ENCODE assay signal across 8 cellular contexts in genomic region chr11:1308745-1309497, GRCh38. TPM values are rescaled to one million over a fixed set of nuclear protein-coding genes. Genes with fewer than 3 reads are reported as not detected.
DNase-seq lines count a peak whose midpoint lies in the region; ATAC-seq and TF ChIP-seq lines count a peak whose summit lies in the region.

No MANE protein-coding gene starts in this region.

- WGBS in IMR-90 (ENCODE audit: extremely low coverage in 2 of 2, insufficient read length in 1 of 2), 2 experiments: 3% methylated on average over 29 of the region's 58 CpGs; no CpG with 5 or more reads in 1 of the 2 experiments
- WGBS in lower leg skin, 2 donors: 4 to 9% methylated on average over 6 to 22 of the region's 58 CpGs

- peak overlapping the region; percentile 68 for H3K4me2 ChIP-seq in IMR-90 (ENCODE audit: low read depth, low read length)

- CTCF ChIA-PET in IMR-90 (lab: Yijun Ruan, JAX): interaction anchor here (1.0 kb wide), 1 partner anchor 9 kb away, joined by 3 read pairs; no protein-coding TSS in a partner anchor

- H3K14ac ChIP-seq in IMR-90 (replicated peaks; ENCODE audit: low read depth, low read length): 0 out of 2 replicates have a peak overlapping the region, but pooled peaks have one; percentile 63

- H3K4ac ChIP-seq in IMR-90 (ENCODE audit: low read depth, low read length): peak overlapping the region; percentile 79

- H3K4me1 ChIP-seq in ES-I3 (ENCODE audit: insufficient read depth, low read length) (no peaks in the 10 kb centered on the region), IMR-90 (ENCODE audit: control insufficient read depth, insufficient read depth, low read length) (peaks cover 5% of the 10 kb centered on the region; the same call in 1 of the 2 replicates), breast epithelium (peaks cover 7 to 17% of the 10 kb centered on the region in 2 donors)

- BruUV-seq in IMR-90 (replicated peaks; lab: Mats Ljungman, UMichigan): no TSS peak

- no peak overlapping the region for H4K91ac ChIP-seq in IMR-90 (ENCODE audit: insufficient read depth, low read depth, low read length)

- TF ChIP-seq CTCF in IMR-90 (conservative IDR thresholded peaks at IDR 0.05; ENCODE audit: low read depth, low read length) (no peak), breast epithelium (IDR thresholded peaks at IDR 0.05) (no peak), lower leg skin (IDR thresholded peaks at IDR 0.05) (no peak), type B pancreatic cell (conservative IDR thresholded peaks at IDR 0.05) (no peak)

- H2BK5ac ChIP-seq in IMR-90 (ENCODE audit: low read depth, low read length, poor library complexity, severe bottlenecking): peak overlapping the region; percentile 76

- in situ Hi-C loops in IMR-90 (cut with MboI; ENCODE audit: low sequenced_read_pairs): no loop called here

- dilution Hi-C loops in IMR-90 (cut with HindIII; ENCODE audit: low sequenced_read_pairs, unreplicated experiment): no loop called here

- peak overlapping the region; percentile 33; the same call in 1 of the 2 replicates for H2BK120ac ChIP-seq in IMR-90 (ENCODE audit: low read depth, low read length)

- H3K9me3 ChIP-seq in ES-I3 (ENCODE audit: control insufficient read depth, insufficient read depth, low read length) (peaks cover 6% of the 10 kb centered on the region; the same call in 1 of the 2 replicates), IMR-90 (ENCODE audit: control insufficient read depth, insufficient read depth, low read length) (peaks cover 7% of the 10 kb centered on the region), breast epithelium (peaks cover 0 to 3% of the 10 kb centered on the region in 2 donors)

- no peak overlapping the region for H4K5ac ChIP-seq in IMR-90 (ENCODE audit: low read depth, low read length)

- TF ChIP-seq RAD21 in IMR-90 (IDR thresholded peaks at IDR 0.05; ENCODE audit: low read length): no peak

- peaks cover 10% of the 10 kb centered on the region for H3K27me3 Mint-ChIP-seq in type B pancreatic cell

- peak overlapping the region; percentile 86 for H3K4me3 ChIP-seq in IMR-90 (ENCODE audit: insufficient read depth, low read depth, low read length)
- peak overlapping the region; percentile 88 to 97 (median 92) for H3K4me3 ChIP-seq in breast epithelium
- H3K4me3 ChIP-seq in lower leg skin (ENCODE audit: low read depth, poor library complexity, severe bottlenecking): peak overlapping the region; percentile 69

- H2BK20ac ChIP-seq in IMR-90 (ENCODE audit: low read depth, low read length): no peak overlapping the region

- peak overlapping the region; percentile 75 for H3K27ac Mint-ChIP-seq in type B pancreatic cell

- no peak overlapping the region for H2BK15ac ChIP-seq in IMR-90 (ENCODE audit: low read depth, low read length)

- H4K8ac ChIP-seq in IMR-90 (ENCODE audit: low read depth in 2 of 2, low read length in 2 of 2): peak overlapping the region in 1 of 2 experiments; percentile 58; a peak in 2 of 4 replicates

- no peak overlapping the region for H3K56ac ChIP-seq in IMR-90 (ENCODE audit: extremely low read depth, insufficient read depth, low read length)

- H3K4me3 Mint-ChIP-seq in type B pancreatic cell: peak overlapping the region; percentile 81

- peaks cover 10% of the 10 kb centered on the region for H3K9me3 Mint-ChIP-seq in type B pancreatic cell

- H3K36me3 ChIP-seq in ES-I3 (ENCODE audit: insufficient read depth, low read length): no peaks in the 10 kb centered on the region
- H3K36me3 ChIP-seq in IMR-90 (ENCODE audit: control insufficient read depth, insufficient read depth, low read length): peaks cover 5% of the 10 kb centered on the region; the same call in 1 of the 2 replicates
- no peaks in the 10 kb centered on the region for H3K36me3 ChIP-seq in breast epithelium

- H3K23ac ChIP-seq in IMR-90 (ENCODE audit: low read depth, low read length): no peak overlapping the region

- peak overlapping the region; percentile 52; the same call in 1 of the 2 replicates for H2AK5ac ChIP-seq in IMR-90 (ENCODE audit: low read depth, low read length)

- H3K27me3 ChIP-seq in IMR-90 (ENCODE audit: control insufficient read depth, insufficient read depth, low read length) (no peaks in the 10 kb centered on the region), breast epithelium (no peaks in the 10 kb centered on the region)

- POLR2A ChIA-PET in IMR-90 (lab: Charles Lee; ENCODE audit: unreplicated experiment): interaction anchor here (0.6 kb wide), 1 partner anchor 43 kb away, joined by 4 read pairs; no protein-coding TSS in a partner anchor

- peak overlapping the region; percentile 94 for H3K9ac ChIP-seq in ES-I3 (ENCODE audit: low read depth, low read length)
- peak overlapping the region; percentile 49 for H3K9ac ChIP-seq in IMR-90 (ENCODE audit: low read depth, low read length)

- ATAC-seq in GM21528 (IDR thresholded peaks at IDR 0.05; ENCODE audit: low FRiP score, unreplicated experiment) (peak; percentile 48), IMR-90 (ENCODE audit: low read depth) (peak; percentile 76)

- DNase-seq in IMR-90 (no peak), breast epithelium (ENCODE audit: low spot score in 2 of 2) (no peak), lower leg skin (ENCODE audit: low spot score in 2 of 2) (peak in 1 of 2 donors; percentile 89), type B pancreatic cell (ENCODE audit: extremely low spot score, unreplicated experiment) (no peak), inferior parietal cortex (ENCODE audit: extremely low spot score) (no peak), LoVo (ENCODE audit: low spot score) (no peak)

- peaks cover 48% of the 10 kb centered on the region for H4K20me1 ChIP-seq in IMR-90 (ENCODE audit: insufficient read depth, low read length)

- H3K18ac ChIP-seq in IMR-90 (ENCODE audit: low read depth, low read length): no peak overlapping the region

- peak overlapping the region; percentile 91 for H2AK9ac ChIP-seq in IMR-90 (replicated peaks; ENCODE audit: low read depth, low read length, poor library complexity)

- peak overlapping the region; percentile 98 for H2AFZ ChIP-seq in IMR-90 (replicated peaks; ENCODE audit: low read length, poor library complexity)

- peaks cover 17 to 56% of the 10 kb centered on the region in 2 experiments for H3K79me1 ChIP-seq in IMR-90 (ENCODE audit: low read depth in 1 of 2, low read length in 2 of 2)

- H3K36me3 Mint-ChIP-seq in type B pancreatic cell: peaks cover 11% of the 10 kb centered on the region

- H3K27ac ChIP-seq in IMR-90 (ENCODE audit: insufficient read depth, low read length) (peak overlapping the region; percentile 82), breast epithelium (peak overlapping the region; percentile 94 to 96)

- H3K9me1 ChIP-seq in IMR-90 (ENCODE audit: insufficient read depth, low read length): peaks cover 4% of the 10 kb centered on the region; the same call in 1 of the 2 replicates

- TF ChIP-seq POLR2A in IMR-90 (IDR thresholded peaks at IDR 0.05; ENCODE audit: low read depth, low read length): no peak
- TF ChIP-seq POLR2A in breast epithelium (IDR thresholded peaks at IDR 0.05): no peak
- TF ChIP-seq POLR2A in lower leg skin (IDR thresholded peaks at IDR 0.05): no peak

- peaks cover 31% of the 10 kb centered on the region for H3K4me1 Mint-ChIP-seq in type B pancreatic cell (ENCODE audit: unreplicated experiment)

- intact Hi-C loops in IMR-90 (cut with micrococcal nuclease) (no loop called here), breast epithelium (cut with DNase I; ENCODE audit: low total_unique reads) (no loop called here), lower leg skin (cut with DNase I; ENCODE audit: low total_unique reads) (no loop called here)

TF ChIP-seq in IMR-90, 13 proteins besides CTCF, POLR2A, EP300 and RAD21:
- TF ChIP-seq CHD1 (IDR thresholded peaks at IDR 0.05; ENCODE audit: low read depth, low read length) (no peak), MXI1 (IDR thresholded peaks at IDR 0.05; ENCODE audit: borderline replicate concordance, low read depth, low read length) (peak; percentile 63; the same call in 1 of the 2 replicates)
TF ChIP-seq in IMR-90: peak in this region for 1.

RNA-seq across cellular contexts. Expression of gene TOLLIP, which starts 0.5 kb away (rescaled TPM):
- total RNA-seq in IMR-90 (2012; rRNA removed): 18.9 and 19.7 TPM in 2 replicates
- 42.9 and 44.7 TPM in 2 replicates for polyA plus RNA-seq in IMR-90 (2012; rRNA removed)
- polyA plus RNA-seq in IMR-90 (2012; cell fraction: cytosol; rRNA removed): 45.2 and 62.0 TPM in 2 replicates
- 24.1 and 56.7 TPM in 2 replicates for polyA plus RNA-seq in IMR-90 (2012; cell fraction: nucleus; rRNA removed; ENCODE audit: low replicate concordance)
- 10 to 100 TPM; 32.8 to 47.2 (median 41.0) TPM for total RNA-seq in breast epithelium
- total RNA-seq in lower leg skin: 100 to 1,000 TPM; 114 to 167 (median 129) TPM
- total RNA-seq in type B pancreatic cell (ENCODE audit: low replicate concordance): 49.2 and 65.1 TPM in 2 replicates
